1 cellular context compared by ENCODE assay signal in genomic region chr14:37167151-37168047, GRCh38.
TF ChIP-seq lines count a peak whose summit lies in the region.

No MANE protein-coding gene starts in this region.

TF ChIP-seq in K562, 482 proteins besides CTCF, POLR2A, EP300 and RAD21 (continued from another document and continues in another):
- peak; percentile 91 for TF ChIP-seq TAF7 (tag; IDR thresholded peaks at IDR 0.05)
- TF ChIP-seq PYGO2 (tag; IDR thresholded peaks at IDR 0.05): peak; percentile 95
- peak; percentile 97 for TF ChIP-seq GTF2A2 (tag; IDR thresholded peaks at IDR 0.05)
- peak; percentile 92 for TF ChIP-seq MAFG (tag; conservative IDR thresholded peaks at IDR 0.05)
- peak; percentile 74; the same call in 1 of the 2 replicates for TF ChIP-seq ZFPM2 (CRISPR knock-in tag; IDR thresholded peaks at IDR 0.05)
- no peak for TF ChIP-seq ARID4B (CRISPR knock-in tag; IDR thresholded peaks at IDR 0.05)
- 0 out of 2 replicates have a peak, but pooled peaks have one; percentile 36 for TF ChIP-seq ESRRB (CRISPR knock-in tag; IDR thresholded peaks at IDR 0.05; ENCODE audit: borderline replicate concordance)
- no peak for TF ChIP-seq MCM2 (IDR thresholded peaks at IDR 0.05; ENCODE audit: low read depth)
- TF ChIP-seq ETV1 (tag; conservative IDR thresholded peaks at IDR 0.05; ENCODE audit: low read depth): peak; percentile 75
- TF ChIP-seq ETS2 (tag; IDR thresholded peaks at IDR 0.05; ENCODE audit: borderline replicate concordance, poor library complexity, severe bottlenecking): peak; percentile 58
- no peak for TF ChIP-seq ZNF780A (CRISPR knock-in tag; IDR thresholded peaks at IDR 0.05)
- TF ChIP-seq KLF1 (tag; IDR thresholded peaks at IDR 0.05): 0 out of 2 replicates have a peak, but pooled peaks have one; percentile 49
- TF ChIP-seq LEF1 (IDR thresholded peaks at IDR 0.05): peak; percentile 35; the same call in 1 of the 2 replicates
- no peak for TF ChIP-seq ZFP91 (CRISPR knock-in tag; IDR thresholded peaks at IDR 0.05)
- TF ChIP-seq MAX (CRISPR knock-in tag; IDR thresholded peaks at IDR 0.05): no peak
- no peak for TF ChIP-seq NKRF (IDR thresholded peaks at IDR 0.05; ENCODE audit: borderline replicate concordance)
- TF ChIP-seq HMG20A (CRISPR knock-in tag; conservative IDR thresholded peaks at IDR 0.05): 0 out of 2 replicates have a peak, but pooled peaks have one; percentile 52
- TF ChIP-seq SMARCE1 (IDR thresholded peaks at IDR 0.05): peak; percentile 48
- no peak for TF ChIP-seq TRIM25 (IDR thresholded peaks at IDR 0.05; ENCODE audit: borderline replicate concordance)
- no peak for TF ChIP-seq RBM39 (optimal IDR thresholded peaks at IDR 0.05; ENCODE audit: low read depth, low read length)
- TF ChIP-seq RBM14 (IDR thresholded peaks at IDR 0.05; ENCODE audit: borderline replicate concordance, insufficient read depth, low read depth, low read length): no peak
- TF ChIP-seq ZNF3 (CRISPR knock-in tag; IDR thresholded peaks at IDR 0.05): 0 out of 2 replicates have a peak, but pooled peaks have one; percentile 62
- peak; percentile 97 for TF ChIP-seq DDX20 (tag; IDR thresholded peaks at IDR 0.05; ENCODE audit: low read depth)
- TF ChIP-seq MTA3 (IDR thresholded peaks at IDR 0.05; ENCODE audit: borderline replicate concordance): 0 out of 2 replicates have a peak, but pooled peaks have one; percentile 5
- TF ChIP-seq NR2C1 (IDR thresholded peaks at IDR 0.05): no peak
- peak; percentile 95 for TF ChIP-seq NR2C1 (tag; IDR thresholded peaks at IDR 0.05)
- no peak for TF ChIP-seq RAD51 (IDR thresholded peaks at IDR 0.05; ENCODE audit: borderline replicate concordance, low read depth)
- peak; percentile 95 for TF ChIP-seq MEF2D (tag; conservative IDR thresholded peaks at IDR 0.05; ENCODE audit: low read depth)
- TF ChIP-seq IRF2 (CRISPR knock-in tag; IDR thresholded peaks at IDR 0.05): no peak
- TF ChIP-seq KLF16 (IDR thresholded peaks at IDR 0.05): no peak
- TF ChIP-seq MTF1 (CRISPR knock-in tag; IDR thresholded peaks at IDR 0.05; ENCODE audit: borderline replicate concordance): peak; percentile 92
- TF ChIP-seq LARP7 (IDR thresholded peaks at IDR 0.05): no peak
- no peak for TF ChIP-seq RBM17 (IDR thresholded peaks at IDR 0.05; ENCODE audit: borderline replicate concordance, low read depth, low read length)
- TF ChIP-seq BRD4 (IDR thresholded peaks at IDR 0.05): no peak
- peak; percentile 71; the same call in 1 of the 2 replicates for TF ChIP-seq ELF2 (CRISPR knock-in tag; IDR thresholded peaks at IDR 0.05)
- TF ChIP-seq TFAM (CRISPR knock-in tag; conservative IDR thresholded peaks at IDR 0.05): no peak
- no peak for TF ChIP-seq ZNF830 (CRISPR knock-in tag; IDR thresholded peaks at IDR 0.05)
- no peak for TF ChIP-seq SFPQ (IDR thresholded peaks at IDR 0.05; ENCODE audit: low read depth, low read length)
- no peak for TF ChIP-seq AFF4 (CRISPR knock-in tag; IDR thresholded peaks at IDR 0.05)
- no peak for TF ChIP-seq DNMT1 (IDR thresholded peaks at IDR 0.05)
- TF ChIP-seq NCOR1 (IDR thresholded peaks at IDR 0.05): no peak
- no peak for TF ChIP-seq KDM5B (IDR thresholded peaks at IDR 0.05; ENCODE audit: insufficient replicate concordance, low read depth, low read length)
- TF ChIP-seq ZNF695 (CRISPR knock-in tag; IDR thresholded peaks at IDR 0.05): no peak
- TF ChIP-seq GTF2E2 (tag; IDR thresholded peaks at IDR 0.05): no peak
- TF ChIP-seq FOXJ2 (tag; IDR thresholded peaks at IDR 0.05): 0 out of 2 replicates have a peak, but pooled peaks have one; percentile 44
- TF ChIP-seq FOXP1 (CRISPR knock-in tag; IDR thresholded peaks at IDR 0.05): no peak
- TF ChIP-seq ZNF224 (CRISPR knock-in tag; IDR thresholded peaks at IDR 0.05): no peak
- peak; percentile 85 for TF ChIP-seq DACH1 (IDR thresholded peaks at IDR 0.05; ENCODE audit: partially characterized antibody)
- TF ChIP-seq HBP1 (CRISPR knock-in tag; IDR thresholded peaks at IDR 0.05): peak; percentile 92
- TF ChIP-seq ZBTB5 (IDR thresholded peaks at IDR 0.05): peak; percentile 85
